ENCODE assay signal across 1 cellular context in the genomic region with DNA sequence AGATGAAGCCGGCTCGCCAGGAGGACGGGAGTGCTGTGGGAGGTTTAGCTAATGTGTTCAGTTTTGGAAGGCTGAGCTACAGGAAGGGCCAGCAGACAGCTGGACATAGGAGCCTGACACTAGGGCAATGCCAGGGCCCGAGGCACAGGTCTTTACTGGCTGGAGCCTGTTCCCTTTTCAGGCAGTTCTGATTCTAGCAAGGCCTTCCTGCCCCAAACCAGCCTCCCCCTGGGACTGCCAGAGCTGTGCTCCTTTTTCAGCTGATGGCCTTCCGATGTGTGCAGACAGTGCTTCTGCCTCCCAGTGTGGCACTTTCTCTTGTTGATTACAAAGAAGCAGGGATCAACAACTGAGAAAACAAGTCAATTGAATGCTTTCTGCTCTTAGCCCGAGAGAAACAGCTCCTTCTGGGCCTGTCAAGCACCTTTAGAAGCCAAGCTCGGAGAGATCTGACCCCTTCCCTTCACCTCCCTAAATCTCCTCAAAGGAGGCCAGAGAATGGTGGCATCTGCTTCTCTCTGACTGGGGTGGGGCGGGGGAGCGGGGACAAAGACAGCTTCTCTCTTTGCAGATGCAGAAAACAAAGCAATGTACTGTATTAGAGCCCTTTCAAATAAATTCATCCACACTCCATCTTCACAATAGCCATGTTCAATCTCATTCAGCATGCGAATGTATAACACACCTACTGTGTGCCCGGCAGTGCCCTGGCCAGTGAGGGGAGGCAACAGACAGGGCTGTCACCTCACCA.
TF ChIP-seq lines count a peak whose summit lies in the region.

No MANE protein-coding gene starts in this region.

TF ChIP-seq in HepG2, 621 proteins besides CTCF, POLR2A, EP300 and RAD21 (continued from another document):
- no peak for TF ChIP-seq NAIF1 (CRISPR knock-in tag; IDR thresholded peaks at IDR 0.05; ENCODE audit: borderline replicate concordance)
- no peak for TF ChIP-seq ZNF235 (CRISPR knock-in tag; IDR thresholded peaks at IDR 0.05; ENCODE audit: borderline replicate concordance)
- no peak for TF ChIP-seq EED (CRISPR knock-in tag; IDR thresholded peaks at IDR 0.05)
